Comparison of ENCODE assay signal across 33 cellular contexts in genomic region chr6:48136856-48137255, GRCh38. TPM values are rescaled to one million over a fixed set of nuclear protein-coding genes. Genes with fewer than 3 reads are reported as not detected.
A peak's percentile ranks its signal among the peaks of the same experiment; 100 is the strongest.
DNase-seq lines count a peak whose midpoint lies in the region; ATAC-seq, FAIRE-seq and TF ChIP-seq lines count a peak whose summit lies in the region.
"Had no signal": no experiment of that assay in that cellular context is flagged by ENCODE, and none has a peak within 500 bp of the region (broad histone marks: within the 10 kb centered on the region; RNA-seq: fewer than 3 reads in every experiment).

No MANE protein-coding gene starts in this region.

- H3K4me1 ChIP-seq in SJCRH30: no peaks in the 10 kb centered on the region
- H3K4me1 ChIP-seq: BLaER1, left lung, parathyroid adenoma, stomach had no signal

- H3K36me3 ChIP-seq in BJ (ENCODE audit: control insufficient read depth, insufficient read depth, low read length): no peaks in the 10 kb centered on the region
- no peaks in the 10 kb centered on the region for H3K36me3 ChIP-seq in SJCRH30
- H3K36me3 ChIP-seq: BLaER1, left lung, stomach had no signal

- TF ChIP-seq CTCF in BJ (IDR thresholded peaks at IDR 0.05; ENCODE audit: insufficient read depth, low read depth, low read length) (no peak), mesothelial cell of epicardium (IDR thresholded peaks at IDR 0.05; ENCODE audit: unreplicated experiment) (no peak), progenitor cell of endocrine pancreas (IDR thresholded peaks at IDR 0.05; ENCODE audit: unreplicated experiment) (no peak)

- no peak overlapping the region for H3K27ac ChIP-seq in SJCRH30
- H3K27ac ChIP-seq: BLaER1, left lung, parathyroid adenoma, RWPE1, stomach, VCaP had no signal

- H3K4me1 Mint-ChIP-seq in mesothelial cell of epicardium: peaks cover 43% of the 10 kb centered on the region
- peaks cover 6% of the 10 kb centered on the region for H3K4me1 Mint-ChIP-seq in progenitor cell of endocrine pancreas (ENCODE audit: low read depth)
- H3K4me1 Mint-ChIP-seq: immature natural killer cell had no signal

- DNase-seq in BJ (ENCODE audit: low read depth) (peak; percentile 93), RPMI7951 (ENCODE audit: low read depth) (peak; percentile 72), mesothelial cell of epicardium (ENCODE audit: low spot score in 2 of 2, unreplicated experiment in 2 of 2) (no peak), progenitor cell of endocrine pancreas (ENCODE audit: low spot score, unreplicated experiment) (no peak), SJCRH30 (no peak), 8988T (no peak)
- DNase-seq: activated CD4-positive, alpha-beta T cell treated with anti-CD3 and anti-CD28 coated beads for 48 hours; activated naive CD4-positive, alpha-beta T cell treated with Interleukin-2 at 50 U/mL for 16 hours; activated T-cell treated with anti-CD3 and anti-CD28 coated beads, Interleukin-2, amount 50 U/mL, for 72 hours; amygdala; COR-L47; dermis blood vessel endothelial cell; DMS79; H7; hippocampal formation; immature natural killer cell; Kasumi-1; left lung; mucosa of descending colon; NCI-H1092; NCI-H187 treated with DMSO at 0.1 percent for 48 hours; NCI-H82; stimulated activated CD8-positive, alpha-beta memory T cell treated with anti-CD3 and anti-CD28 coated beads, Interleukin-4, amount 100 ng/mL, for 48 hours; stomach had no signal

- H3K4me3 ChIP-seq in BJ (ENCODE audit: low read depth, low read length): no peak overlapping the region
- no peak overlapping the region for H3K4me3 ChIP-seq in SJCRH30
- H3K4me3 ChIP-seq: BLaER1, left lung, mucosa of descending colon, stomach had no signal

- peaks cover 2% of the 10 kb centered on the region for H3K9me3 Mint-ChIP-seq in mesothelial cell of epicardium
- no peaks in the 10 kb centered on the region for H3K9me3 Mint-ChIP-seq in progenitor cell of endocrine pancreas (ENCODE audit: low read depth)

- CTCF ChIA-PET in BJ (lab: Yijun Ruan, JAX): interaction anchor here (0.7 kb wide), 1 partner anchor 821 kb away, joined by 3 read pairs; no protein-coding TSS in a partner anchor

- H3K27ac Mint-ChIP-seq in mesothelial cell of epicardium (peak overlapping the region; percentile 87), progenitor cell of endocrine pancreas (no peak overlapping the region)
- H3K27ac Mint-ChIP-seq: activated T-cell treated with anti-CD3 and anti-CD28 coated beads, Interleukin-2, amount 50 U/mL, for 72 hours; immature natural killer cell had no signal

- POLR2A ChIA-PET in BJ (lab: Charles Lee): no interaction called here

- H3K36me3 Mint-ChIP-seq in mesothelial cell of epicardium (no peaks in the 10 kb centered on the region), progenitor cell of endocrine pancreas (ENCODE audit: insufficient read depth) (no peaks in the 10 kb centered on the region)
- H3K36me3 Mint-ChIP-seq: immature natural killer cell had no signal

- peak; percentile 64 for FAIRE-seq in endometrium (lab: Jason Lieb, UNC)
- FAIRE-seq: endothelial cell of umbilical vein, GM12891, HepG2 had no signal

- H3K9me3 ChIP-seq in SJCRH30 (replicated peaks): no peaks in the 10 kb centered on the region
- H3K9me3 ChIP-seq: BLaER1, left lung, mucosa of descending colon, stomach had no signal

- no peak overlapping the region for H3K4me3 Mint-ChIP-seq in mesothelial cell of epicardium
- H3K4me3 Mint-ChIP-seq in progenitor cell of endocrine pancreas (ENCODE audit: low read depth): no peak overlapping the region
- H3K4me3 Mint-ChIP-seq: activated T-cell treated with anti-CD3 and anti-CD28 coated beads, Interleukin-2, amount 50 U/mL, for 72 hours; immature natural killer cell had no signal

- H3K27me3 ChIP-seq in BJ (ENCODE audit: control insufficient read depth, insufficient read depth, low read length) (0 out of 2 replicates have a peak, but pooled peaks cover under 1% of the 10 kb centered on the region), SJCRH30 (no peaks in the 10 kb centered on the region)
- H3K27me3 ChIP-seq: BLaER1, left lung, stomach had no signal

- ATAC-seq in HG02970 (IDR thresholded peaks at IDR 0.05; ENCODE audit: low FRiP score, unreplicated experiment): no peak
- ATAC-seq: activated T-cell treated with anti-CD3 and anti-CD28 coated beads, Interleukin-2, amount 50 U/mL, for 72 hours; HepG2; left lung; mucosa of descending colon had no signal

- H3K27me3 Mint-ChIP-seq in mesothelial cell of epicardium (ENCODE audit: low read depth) (no peaks in the 10 kb centered on the region), progenitor cell of endocrine pancreas (no peaks in the 10 kb centered on the region)

RNA-seq across cellular contexts. Expression of gene PTCHD4, which starts 25.9 kb away (rescaled TPM):
- 2.1 and 3.1 TPM in 2 replicates for polyA plus RNA-seq in BJ (2011; rRNA removed)
- 2.3 and 2.7 TPM in 2 replicates for polyA minus RNA-seq in BJ (2011; rRNA and poly(A)+ RNA removed)
- not detected in 2 replicates for total RNA-seq in RPMI7951 (2014; rRNA removed; shearing (Covaris generic))
- total RNA-seq in mesothelial cell of epicardium (7.8 to 8.6 TPM (median 8.5 TPM) in 3 replicates), progenitor cell of endocrine pancreas (2.7 and 4.8 TPM in 2 replicates)
- 0.28 and 0.38 TPM in 2 replicates for total RNA-seq in SJCRH30 (2014; rRNA removed; shearing (Covaris generic))
- total RNA-seq: activated T-cell treated with anti-CD3 and anti-CD28 coated beads, Interleukin-2, amount 50 U/mL, for 72 hours had no signal
- polyA plus RNA-seq: immature natural killer cell had no signal

Comparison
In these comparisons a context has a peak if more than half of its experiments do, and no peak if none do; other contexts are left out.
1. DNase-seq: peak in BJ (single experiment) and RPMI7951 (single experiment); none in mesothelial cell of epicardium (0 of 2), progenitor cell of endocrine pancreas (single experiment), SJCRH30 (0 of 2) and 8988T (single experiment).